27 cellular contexts compared by ENCODE assay signal in the genomic region with DNA sequence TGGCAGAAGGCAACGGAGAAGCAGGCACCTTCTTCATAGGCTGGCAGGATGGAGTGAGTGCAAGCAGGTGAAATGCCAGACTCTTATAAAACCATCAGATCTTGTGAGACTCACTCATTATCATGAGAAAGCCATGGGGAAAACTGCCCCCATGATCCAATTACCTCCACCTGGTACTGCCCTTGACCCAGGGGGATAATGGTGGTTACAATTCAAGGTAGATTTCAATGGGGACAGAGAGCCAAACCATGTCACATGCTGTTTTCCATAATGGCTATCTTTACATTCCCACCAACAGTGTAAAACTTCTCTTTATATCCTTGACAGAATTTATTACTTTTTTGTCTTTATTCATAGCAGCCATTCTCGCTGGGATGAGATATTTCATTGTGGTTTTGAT.
"Had no signal": no experiment of that assay in that cellular context is flagged by ENCODE, and none has a peak within 500 bp of the region (broad histone marks: within the 10 kb centered on the region; RNA-seq: fewer than 3 reads in every experiment).

No MANE protein-coding gene starts in this region.

- H3K4me3 ChIP-seq: neural progenitor cell, ovary, psoas muscle, right lobe of liver, sigmoid colon, stomach, thoracic aorta, thyroid gland, tibial nerve, upper lobe of left lung, vagina had no signal

- H3K4me2 ChIP-seq: neural progenitor cell had no signal

- H3K9me3 ChIP-seq: ovary, psoas muscle, right lobe of liver, sigmoid colon, thoracic aorta, thyroid gland, tibial nerve, upper lobe of left lung, vagina had no signal

- H3K9me3 Mint-ChIP-seq: nephron; neural progenitor cell; stimulated activated naive CD8-positive, alpha-beta T cell treated with anti-CD3 and anti-CD28 coated beads, Interleukin-15, Interleukin-2, amounts not matched to agents 100 ng/mL and 50 ng/mL, for 24 hours had no signal

- H3K27me3 ChIP-seq: neural progenitor cell, ovary, right lobe of liver, sigmoid colon, stomach, thyroid gland, tibial nerve, upper lobe of left lung, vagina had no signal

- ATAC-seq: psoas muscle; right cardiac atrium; right lobe of liver; stimulated activated effector memory CD8-positive, alpha-beta T cell treated with anti-CD3 and anti-CD28 coated beads, Interleukin-12 subunit alpha, Interleukin-12 subunit beta, amount 100 ng/mL, for 72 hours; stimulated activated naive B cell treated with anti-CD40 and anti-IgM and Interleukin-4, amounts not matched to agents 10 μg/mL and 1 μg/mL and 100 μg/mL, for 72 hours had no signal

- H3K4me1 Mint-ChIP-seq: nephron; neural progenitor cell; stimulated activated effector memory CD8-positive, alpha-beta T cell treated with anti-CD3 and anti-CD28 coated beads, Interleukin-12 subunit alpha, Interleukin-12 subunit beta, amount 100 ng/mL, for 72 hours; stimulated activated naive B cell treated with anti-CD40 and anti-IgM and Interleukin-4, amounts not matched to agents 10 μg/mL and 1 μg/mL and 100 μg/mL, for 72 hours had no signal

- H3K4me1 ChIP-seq: neural progenitor cell, parathyroid adenoma, psoas muscle, right lobe of liver, sigmoid colon, stomach, thyroid gland, tibial nerve, upper lobe of left lung, vagina had no signal

- H3K27ac ChIP-seq: neural progenitor cell, ovary, parathyroid adenoma, psoas muscle, right lobe of liver, sigmoid colon, stomach, thoracic aorta, thyroid gland, tibial nerve, upper lobe of left lung, vagina had no signal

- H3K9ac ChIP-seq: neural progenitor cell, parathyroid adenoma had no signal

- H3K36me3 ChIP-seq: neural progenitor cell, ovary, right lobe of liver, sigmoid colon, stomach, thoracic aorta, thyroid gland, tibial nerve, upper lobe of left lung, vagina had no signal

- H2AFZ ChIP-seq: neural progenitor cell, parathyroid adenoma had no signal

- H3K27me3 Mint-ChIP-seq: progenitor cell of endocrine pancreas; stimulated activated naive B cell treated with anti-CD40 and anti-IgM and Interleukin-4, amounts not matched to agents 10 μg/mL and 1 μg/mL and 100 μg/mL, for 72 hours; stimulated activated naive CD8-positive, alpha-beta T cell treated with anti-CD3 and anti-CD28 coated beads, Interleukin-15, Interleukin-2, amounts not matched to agents 100 ng/mL and 50 ng/mL, for 24 hours had no signal

- DNase-seq: occipital lobe; ovary; posterior cingulate gyrus; psoas muscle; right cardiac atrium; right lobe of liver; sigmoid colon; small intestine; stimulated activated CD4-positive, alpha-beta T cell treated with anti-CD3 and anti-CD28 coated beads, Interleukin-15, amount 100 ng/mL, for 24 hours; stimulated activated CD4-positive, alpha-beta T cell treated with anti-CD3 and anti-CD28 coated beads, Interleukin-2, amount 100 ng/mL, for 24 hours; stimulated activated CD4-positive, alpha-beta T cell treated with anti-CD3 and anti-CD28 coated beads, Interleukin-2, amount 100 ng/mL, for 48 hours; stimulated activated CD4-positive, alpha-beta T cell treated with anti-CD3 and anti-CD28 coated beads, Interleukin-4, amount 100 ng/mL, for 24 hours; stimulated activated naive B cell treated with anti-CD40 and anti-IgM and Interleukin-4, amounts not matched to agents 10 μg/mL and 1 μg/mL and 100 μg/mL, for 72 hours; stimulated activated naive CD4-positive, alpha-beta T cell treated with Interleukin-2 at 50 U/mL for 16 hours; stomach; thyroid gland; trophoblast cell; upper lobe of left lung had no signal

- H3K27ac Mint-ChIP-seq: nephron; neural progenitor cell; progenitor cell of endocrine pancreas; stimulated activated effector memory CD8-positive, alpha-beta T cell treated with anti-CD3 and anti-CD28 coated beads, Interleukin-12 subunit alpha, Interleukin-12 subunit beta, amount 100 ng/mL, for 72 hours; stimulated activated naive B cell treated with anti-CD40 and anti-IgM and Interleukin-4, amounts not matched to agents 10 μg/mL and 1 μg/mL and 100 μg/mL, for 72 hours; stimulated activated naive CD8-positive, alpha-beta T cell treated with anti-CD3 and anti-CD28 coated beads, Interleukin-15, Interleukin-2, amounts not matched to agents 100 ng/mL and 50 ng/mL, for 24 hours had no signal

- H3K79me2 ChIP-seq: parathyroid adenoma had no signal

- H3K36me3 Mint-ChIP-seq: neural progenitor cell; stimulated activated effector memory CD8-positive, alpha-beta T cell treated with anti-CD3 and anti-CD28 coated beads, Interleukin-12 subunit alpha, Interleukin-12 subunit beta, amount 100 ng/mL, for 72 hours; stimulated activated naive B cell treated with anti-CD40 and anti-IgM and Interleukin-4, amounts not matched to agents 10 μg/mL and 1 μg/mL and 100 μg/mL, for 72 hours had no signal

- H3K4me3 Mint-ChIP-seq: nephron; neural progenitor cell; stimulated activated effector memory CD8-positive, alpha-beta T cell treated with anti-CD3 and anti-CD28 coated beads, Interleukin-12 subunit alpha, Interleukin-12 subunit beta, amount 100 ng/mL, for 72 hours; stimulated activated naive B cell treated with anti-CD40 and anti-IgM and Interleukin-4, amounts not matched to agents 10 μg/mL and 1 μg/mL and 100 μg/mL, for 72 hours; stimulated activated naive CD8-positive, alpha-beta T cell treated with anti-CD3 and anti-CD28 coated beads, Interleukin-15, Interleukin-2, amounts not matched to agents 100 ng/mL and 50 ng/mL, for 24 hours had no signal
